In the genomic region with DNA sequence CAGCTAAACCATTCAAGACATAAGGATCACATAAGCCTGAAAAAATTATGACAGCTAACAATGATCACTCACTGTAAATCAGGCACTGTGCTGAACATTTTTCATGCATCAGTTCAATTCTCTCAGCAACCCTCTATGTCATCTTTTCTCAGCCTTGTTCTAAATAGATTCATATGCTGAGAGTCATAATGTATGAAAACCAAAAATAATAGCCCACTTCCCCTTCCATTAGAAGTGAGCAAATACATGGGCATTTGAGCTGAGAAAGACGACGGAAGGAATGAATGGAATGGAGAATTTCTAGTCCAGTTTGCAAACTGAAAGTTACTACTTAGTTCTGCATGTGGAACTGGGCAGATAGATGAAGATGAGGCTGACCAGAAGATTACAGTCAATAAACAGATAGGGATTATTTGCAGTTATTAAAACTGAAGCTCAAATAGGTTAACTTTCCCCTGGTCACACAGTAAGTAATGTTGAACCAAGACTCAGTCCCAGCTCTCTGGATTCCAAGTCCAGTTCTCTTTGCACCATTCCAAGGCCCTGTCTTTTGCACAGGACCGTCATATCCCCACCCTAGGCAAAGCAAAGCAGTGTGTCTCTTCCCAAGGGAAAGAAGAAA, we compare ENCODE assay signal across 8 cellular contexts. TPM values are rescaled to one million over a fixed set of nuclear protein-coding genes. Genes with fewer than 3 reads are reported as not detected.
DNase-seq lines count a peak whose midpoint lies in the region; ATAC-seq, FAIRE-seq and TF ChIP-seq lines count a peak whose summit lies in the region.

No MANE protein-coding gene starts in this region.

- H3K9me3 Mint-ChIP-seq in central memory CD8-positive, alpha-beta T cell: no peaks in the 10 kb centered on the region

- no peak for FAIRE-seq in D721Med (lab: Jason Lieb, UNC)

- no peak for ATAC-seq in central memory CD8-positive, alpha-beta T cell (replicated peaks; ENCODE audit: extremely low read depth, poor library complexity, severe bottlenecking)

- peaks cover 45% of the 10 kb centered on the region for H3K27me3 Mint-ChIP-seq in central memory CD8-positive, alpha-beta T cell

- in situ Hi-C loops in GM13977 (cut with MboI; ENCODE audit: low pct_unique_long_range_greater_than_20kb, low sequenced_read_pairs, unreplicated experiment): no loop called here

- DNase-seq in GM13977 (ENCODE audit: low spot score) (peak; percentile 77), HS-5 (ENCODE audit: low read depth) (peak; percentile 81), renal cortical epithelial cell (ENCODE audit: low read depth) (peak; percentile 38), D721Med (ENCODE audit: insufficient read length, low spot score) (no peak), NCI-H2081 (lab: John Stamatoyannopoulos, UW) (no peak), SIG-M5 treated with dmso at 0.1 percent for 504 hours (lab: John Stamatoyannopoulos, UW; ENCODE audit: unreplicated experiment) (no peak), SIG-M5 (lab: John Stamatoyannopoulos, UW) (no peak)
- no peak for DNase-seq in central memory CD8-positive, alpha-beta T cell (ENCODE audit: low spot score in 2 of 2)

- TF ChIP-seq CTCF in GM13977 (IDR thresholded peaks at IDR 0.05; ENCODE audit: extremely low read depth, insufficient read depth, missing control alignments) (no peak), D721Med (IDR thresholded peaks at IDR 0.05; ENCODE audit: insufficient read depth, missing control alignments) (no peak)

- H3K4me1 Mint-ChIP-seq in central memory CD8-positive, alpha-beta T cell: peaks cover 5% of the 10 kb centered on the region

- peak overlapping the region; percentile 64 for H3K4me3 Mint-ChIP-seq in central memory CD8-positive, alpha-beta T cell

- no peak overlapping the region for H3K27ac Mint-ChIP-seq in central memory CD8-positive, alpha-beta T cell (ENCODE audit: low read depth)

- no peaks in the 10 kb centered on the region for H3K36me3 Mint-ChIP-seq in central memory CD8-positive, alpha-beta T cell (ENCODE audit: insufficient read depth)

RNA-seq across cellular contexts. Expression of gene SH3RF1, which starts 1.6 kb away (rescaled TPM):
- total RNA-seq in renal cortical epithelial cell: 10.2 and 12.7 TPM in 2 replicates

Comparison
In these comparisons a context has a peak if more than half of its experiments do, and no peak if none do; other contexts are left out.
1. DNase-seq: peak in GM13977 (single experiment), HS-5 (single experiment) and renal cortical epithelial cell (single experiment); none in central memory CD8-positive, alpha-beta T cell (0 of 2), D721Med (single experiment), NCI-H2081 (0 of 2), SIG-M5 treated with dmso at 0.1 percent for 504 hours (single experiment) and SIG-M5 (single experiment).